In the genomic region with DNA sequence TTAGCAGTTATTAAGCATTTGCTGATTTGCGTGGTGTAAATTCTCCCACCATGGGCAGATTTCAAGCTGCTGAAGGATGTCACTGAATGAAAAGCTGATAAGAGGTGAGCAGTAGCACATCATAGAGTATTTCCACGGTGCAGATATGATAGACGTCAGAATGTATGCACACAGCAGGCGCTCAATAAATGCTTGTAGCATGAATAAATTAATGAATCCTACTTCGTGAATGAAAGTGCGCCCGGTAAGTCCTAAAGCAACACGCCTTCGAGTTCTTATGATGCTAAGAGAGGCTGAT, we compare ENCODE assay signal across 8 cellular contexts. TPM values are rescaled to one million over a fixed set of nuclear protein-coding genes. Genes with fewer than 3 reads are reported as not detected.
DNase-seq lines count a peak whose midpoint lies in the region; ATAC-seq and TF ChIP-seq lines count a peak whose summit lies in the region.

No MANE protein-coding gene starts in this region.

- H3K36me3 ChIP-seq in fibroblast of lung (ENCODE audit: control insufficient read depth, insufficient read depth, low read length), result no peaks in the 10 kb centered on the region
- H3K36me3 ChIP-seq in gastrocnemius medialis, result peaks cover 0 to 13% of the 10 kb centered on the region in 2 donors

- no peaks in the 10 kb centered on the region for H4K20me1 ChIP-seq in fibroblast of lung (ENCODE audit: control insufficient read depth, extremely low read depth, insufficient read depth, low read length)

- H3K79me2 ChIP-seq in fibroblast of lung (ENCODE audit: control insufficient read depth, insufficient read depth, low read length), result peaks cover 2% of the 10 kb centered on the region

- CTCF ChIA-PET in RWPE1 (lab: Yijun Ruan, JAX), result interaction anchor here (0.5 to 1.6 kb wide), 3 partner anchors 369 to 505 kb away, joined by 3 to 4 read pairs (median 4); a partner anchor contains a TSS

- H3K27me3 ChIP-seq in fibroblast of lung (ENCODE audit: control insufficient read depth, insufficient read depth, low read length) (no peaks in the 10 kb centered on the region), gastrocnemius medialis (no peaks in the 10 kb centered on the region)

- TF ChIP-seq POLR2A in gastrocnemius medialis (IDR thresholded peaks at IDR 0.05), result no peak

- no peak for TF ChIP-seq CTCF in RWPE1 (conservative IDR thresholded peaks at IDR 0.05; ENCODE audit: low read depth)
- no peak for TF ChIP-seq CTCF in fibroblast of lung (conservative IDR thresholded peaks at IDR 0.05 in 1 of 2, IDR thresholded peaks at IDR 0.05 in 1 of 2; ENCODE audit: low read depth in 1 of 2, low read length in 2 of 2)
- TF ChIP-seq CTCF in gastrocnemius medialis (IDR thresholded peaks at IDR 0.05 in 4 of 5, conservative IDR thresholded peaks at IDR 0.05 in 1 of 5), result no peak

- H3K27ac ChIP-seq in RWPE1 (peak overlapping the region; percentile 86), fibroblast of lung (ENCODE audit: insufficient read depth, low read length) (no peak overlapping the region), gastrocnemius medialis (peak overlapping the region; percentile 33 to 75 (median 43))

- in situ Hi-C loops in gastrocnemius medialis (cut with MboI; ENCODE audit: low sequenced_read_pairs in 4 of 4), result no loop called here

- intact Hi-C loops in gastrocnemius medialis (cut with DNase I; ENCODE audit: low total_unique reads), result loop anchor here (1.0 to 5.0 kb wide), 2 partner anchors 10 to 410 kb away; a partner anchor contains a TSS

- POLR2A ChIA-PET in RWPE1 (lab: Yijun Ruan, JAX; ENCODE audit: low non-redundant PET), result interaction anchor here (0.5 to 1.6 kb wide), 2 partner anchors 9 to 10 kb away, joined by 4 to 9 read pairs; a partner anchor contains a TSS

- DNase-seq in RWPE1 (ENCODE audit: low spot score) (no peak), fibroblast of lung (ENCODE audit: low read depth in 2 of 2) (no peak), gastrocnemius medialis (no peak), putamen (ENCODE audit: low spot score) (no peak)

- H3K9me3 ChIP-seq in fibroblast of lung (ENCODE audit: control insufficient read depth, insufficient read depth, low read depth, low read length) (no peaks in the 10 kb centered on the region), gastrocnemius medialis (no peaks in the 10 kb centered on the region)

- peaks cover 3% of the 10 kb centered on the region for H3K4me1 ChIP-seq in fibroblast of lung (ENCODE audit: control insufficient read depth, extremely low read depth, insufficient read depth, low read length)
- H3K4me1 ChIP-seq in gastrocnemius medialis, result peaks cover 26 to 29% of the 10 kb centered on the region in 2 donors

- peak overlapping the region; percentile 78 for H3K4me2 ChIP-seq in fibroblast of lung (ENCODE audit: extremely low read depth, insufficient read depth, low read length)

- H3K9ac ChIP-seq in fibroblast of lung (ENCODE audit: insufficient read depth, low read length), result no peak overlapping the region

- H3K4me3 ChIP-seq in fibroblast of lung (replicated peaks in 1 of 4; ENCODE audit: control extremely low read depth in 1 of 4, insufficient read depth in 1 of 4, low read depth in 3 of 4, low read length in 4 of 4), result peak overlapping the region in 3 of 4 experiments; percentile 4 to 49 (median 46)
- peak overlapping the region; percentile 20 to 53 (median 38) for H3K4me3 ChIP-seq in gastrocnemius medialis

- peak overlapping the region; percentile 60 for H2AFZ ChIP-seq in fibroblast of lung (ENCODE audit: low read length)

- ATAC-seq in GM18907 (IDR thresholded peaks at IDR 0.05; ENCODE audit: unreplicated experiment) (peak; percentile 3), gastrocnemius medialis (no peak), GM18517 (IDR thresholded peaks at IDR 0.05; ENCODE audit: unreplicated experiment) (no peak), GM21825 (IDR thresholded peaks at IDR 0.05; ENCODE audit: unreplicated experiment) (no peak), GM21576 (IDR thresholded peaks at IDR 0.05; ENCODE audit: unreplicated experiment) (no peak)

RNA-seq across cellular contexts. Expression of a gene that starts 0.5 kb away (rescaled TPM):
- 7.6 and 8.0 TPM in 2 replicates for total RNA-seq in fibroblast of lung
- polyA plus RNA-seq in fibroblast of lung, result 7.1 and 12.9 TPM in 2 replicates
- polyA plus RNA-seq in fibroblast of lung (2012), result 5.3 and 9.3 TPM in 2 replicates
- polyA minus RNA-seq in fibroblast of lung (ENCODE audit: low replicate concordance), result 5.9 and 20.0 TPM in 2 replicates
- 10 to 100 TPM; 15.1 to 24.5 (median 20.2) TPM for total RNA-seq in gastrocnemius medialis

RNA-seq across cellular contexts. Expression of a gene that starts 10.1 kb away (rescaled TPM):
- total RNA-seq in fibroblast of lung, result 25.4 and 36.2 TPM in 2 replicates
- polyA plus RNA-seq in fibroblast of lung, result 20.2 and 27.6 TPM in 2 replicates
- polyA plus RNA-seq in fibroblast of lung (2012), result 17.4 and 21.9 TPM in 2 replicates
- polyA minus RNA-seq in fibroblast of lung (ENCODE audit: low replicate concordance), result 63.7 and 109 TPM in 2 replicates
- 10 to 100 TPM; 40.7 to 66.3 (median 52.9) TPM for total RNA-seq in gastrocnemius medialis
